19 cellular contexts compared by ENCODE assay signal in genomic region chr6:57063847-57064246, GRCh38.
"Had no signal": no experiment of that assay in that cellular context is flagged by ENCODE, and none has a peak within 500 bp of the region (broad histone marks: within the 10 kb centered on the region; RNA-seq: fewer than 3 reads in every experiment).

No MANE protein-coding gene starts in this region.

- H3K27ac ChIP-seq: coronary artery, dorsolateral prefrontal cortex, esophagus muscularis mucosa, foreskin keratinocyte, heart right ventricle, left lung, lower lobe of right lung had no signal

- H3K4me1 ChIP-seq: esophagus muscularis mucosa, foreskin keratinocyte, heart right ventricle, left lung, lower lobe of right lung had no signal

- H3K9me3 ChIP-seq: esophagus muscularis mucosa, heart right ventricle, left lung, lower lobe of right lung, mucosa of descending colon had no signal

- H3K4me3 ChIP-seq: coronary artery, dorsolateral prefrontal cortex, esophagus muscularis mucosa, heart right ventricle, left lung, lower lobe of right lung, mucosa of descending colon had no signal

- H3K27me3 ChIP-seq: dorsolateral prefrontal cortex, esophagus muscularis mucosa, foreskin keratinocyte, heart right ventricle, left lung had no signal

- DNase-seq: dermis blood vessel endothelial cell; dorsolateral prefrontal cortex; effector CD4-positive, alpha-beta T cell; effector memory CD4-positive, alpha-beta T cell; foreskin keratinocyte; glutamatergic neuron; head of caudate nucleus; heart right ventricle; hippocampal formation; left cardiac atrium; left lung; left ventricle myocardium superior; lower lobe of right lung; mesenchymal stem cell; mucosa of descending colon; naive B cell; naive thymus-derived CD8-positive, alpha-beta T cell had no signal

- ATAC-seq: foreskin keratinocyte; heart right ventricle; left cardiac atrium; left lung; left ventricle myocardium superior; lower lobe of right lung; mucosa of descending colon; naive thymus-derived CD8-positive, alpha-beta T cell had no signal
